ENCODE assay signal across 18 cellular contexts in the genomic region with DNA sequence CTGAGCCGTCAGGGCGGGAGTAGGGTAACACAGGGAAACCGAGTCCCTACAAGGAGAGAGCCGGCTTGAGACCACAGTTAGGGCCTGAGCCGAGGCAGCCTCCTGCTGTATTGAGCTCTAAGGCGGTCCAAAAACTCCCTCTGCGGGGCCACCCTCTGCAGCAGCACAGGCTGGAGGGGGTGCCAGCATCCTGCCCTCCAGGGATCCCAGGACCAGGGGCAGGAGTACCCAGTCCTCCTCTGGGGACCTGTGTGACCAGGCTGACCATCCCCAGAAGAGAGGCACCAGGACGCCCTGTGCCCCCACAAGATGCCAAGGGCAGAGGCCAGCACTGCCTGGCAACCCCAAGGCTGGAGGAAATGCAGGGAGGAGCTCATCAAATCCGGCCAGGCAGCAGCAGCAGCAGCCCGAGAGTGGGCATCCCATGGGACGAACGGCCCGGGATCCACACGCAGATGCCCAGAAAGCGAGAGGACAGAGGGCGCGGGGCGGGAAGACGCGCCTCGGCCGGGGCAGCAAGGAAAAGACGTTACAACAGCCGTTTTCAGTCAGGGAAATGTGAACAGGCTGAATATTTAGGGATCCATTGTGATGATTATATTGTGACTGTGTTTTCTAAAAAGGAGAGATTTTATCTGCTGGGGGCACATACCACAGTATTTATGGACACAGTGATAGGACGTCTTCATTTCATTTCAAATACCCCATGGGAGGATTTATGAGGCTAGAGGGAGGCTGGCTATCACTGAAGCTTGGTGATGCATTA. TPM values are rescaled to one million over a fixed set of nuclear protein-coding genes. Genes with fewer than 3 reads are reported as not detected.
DNase-seq lines count a peak whose midpoint lies in the region; ATAC-seq and TF ChIP-seq lines count a peak whose summit lies in the region.
"Had no signal": no experiment of that assay in that cellular context is flagged by ENCODE, and none has a peak within 500 bp of the region (broad histone marks: within the 10 kb centered on the region; RNA-seq: fewer than 3 reads in every experiment).

No MANE protein-coding gene starts in this region.

- H3K4me1 ChIP-seq in lower lobe of right lung = peaks cover 17% of the 10 kb centered on the region

- in situ Hi-C loops in ACHN (cut with HindIII; ENCODE audit: low pct_ligation_motif_present, low pct_unique_long_range_greater_than_20kb, low sequenced_read_pairs) = no loop called here

- H3K4me3 Mint-ChIP-seq in stimulated activated memory B cell treated with anti-CD40 and anti-IgM and Interleukin-4, amounts not matched to agents 10 μg/mL and 1 μg/mL and 100 μg/mL, for 72 hours = no peak overlapping the region
- H3K4me3 Mint-ChIP-seq: stimulated activated effector memory CD8-positive, alpha-beta T cell treated with anti-CD3 and anti-CD28 coated beads, Interleukin-12 subunit alpha, Interleukin-12 subunit beta, amount 100 ng/mL, for 72 hours had no signal

- ATAC-seq in lower lobe of right lung (peak in 1 of 2 donors; percentile 11), HG02973 (IDR thresholded peaks at IDR 0.05; ENCODE audit: unreplicated experiment) (no peak)
- ATAC-seq in stimulated activated memory B cell treated with anti-CD40 and anti-IgM and Interleukin-4, amounts not matched to agents 10 μg/mL and 1 μg/mL and 100 μg/mL, for 72 hours = peak; percentile 28
- ATAC-seq: stimulated activated effector memory CD8-positive, alpha-beta T cell treated with anti-CD3 and anti-CD28 coated beads, Interleukin-12 subunit alpha, Interleukin-12 subunit beta, amount 100 ng/mL, for 72 hours had no signal

- peak overlapping the region in 1 of 2 donors; percentile 4 for H3K27ac ChIP-seq in coronary artery
- no peak overlapping the region for H3K27ac ChIP-seq in lower lobe of right lung
- H3K27ac ChIP-seq: brain microvascular endothelial cell, dorsolateral prefrontal cortex had no signal

- no peaks in the 10 kb centered on the region for H3K9me3 ChIP-seq in lower lobe of right lung

- no peaks in the 10 kb centered on the region for H3K9me3 Mint-ChIP-seq in stimulated activated memory B cell treated with anti-CD40 and anti-IgM and Interleukin-4, amounts not matched to agents 10 μg/mL and 1 μg/mL and 100 μg/mL, for 72 hours
- H3K9me3 Mint-ChIP-seq: stimulated activated effector memory CD8-positive, alpha-beta T cell treated with anti-CD3 and anti-CD28 coated beads, Interleukin-12 subunit alpha, Interleukin-12 subunit beta, amount 100 ng/mL, for 72 hours had no signal

- intact Hi-C loops in lower lobe of right lung (cut with DNase I) = no loop called here

- no peaks in the 10 kb centered on the region for H3K27me3 ChIP-seq in H7 (ENCODE audit: control insufficient read depth, insufficient read depth, low read length)
- H3K27me3 ChIP-seq in lower lobe of right lung (ENCODE audit: low read depth) = no peaks in the 10 kb centered on the region
- H3K27me3 ChIP-seq: brain microvascular endothelial cell had no signal

- H3K36me3 ChIP-seq in H7 (replicated peaks; ENCODE audit: control insufficient read depth, insufficient read depth, low read length) (no peaks in the 10 kb centered on the region), lower lobe of right lung (no peaks in the 10 kb centered on the region)
- H3K36me3 ChIP-seq: brain microvascular endothelial cell had no signal

- H3K4me1 Mint-ChIP-seq in stimulated activated memory B cell treated with anti-CD40 and anti-IgM and Interleukin-4, amounts not matched to agents 10 μg/mL and 1 μg/mL and 100 μg/mL, for 72 hours = no peaks in the 10 kb centered on the region
- H3K4me1 Mint-ChIP-seq: stimulated activated effector memory CD8-positive, alpha-beta T cell treated with anti-CD3 and anti-CD28 coated beads, Interleukin-12 subunit alpha, Interleukin-12 subunit beta, amount 100 ng/mL, for 72 hours had no signal

- H3K4me3 ChIP-seq in H7 (ENCODE audit: insufficient read depth, low read depth, low read length) (no peak overlapping the region), coronary artery (peak overlapping the region; percentile 5), lower lobe of right lung (no peak overlapping the region)
- H3K4me3 ChIP-seq: dorsolateral prefrontal cortex had no signal

- peak; percentile 60 for DNase-seq in H7
- DNase-seq in coronary artery (ENCODE audit: low spot score) = no peak
- peak; percentile 45 for DNase-seq in lower lobe of right lung
- no peak for DNase-seq in SKM-1 treated with dmso at 0.1 percent for 144 hours (lab: John Stamatoyannopoulos, UW; ENCODE audit: unreplicated experiment)
- no peak for DNase-seq in erythroblast (lab: John Stamatoyannopoulos, UW)
- no peak for DNase-seq in ACHN
- DNase-seq: activated CD4-positive, alpha-beta T cell treated with anti-CD3 and anti-CD28 coated beads for 4 hours; activated naive CD4-positive, alpha-beta T cell treated with Interleukin-2 at 50 U/mL for 16 hours; brain microvascular endothelial cell; foreskin fibroblast; mammary epithelial cell; NCI-H1417 treated with DMSO at 0.1 percent for 48 hours; NCI-H345; SHP77 treated with DMSO at 0.1 percent for 48 hours had no signal

- H3K36me3 Mint-ChIP-seq in stimulated activated memory B cell treated with anti-CD40 and anti-IgM and Interleukin-4, amounts not matched to agents 10 μg/mL and 1 μg/mL and 100 μg/mL, for 72 hours = no peaks in the 10 kb centered on the region
- H3K36me3 Mint-ChIP-seq: stimulated activated effector memory CD8-positive, alpha-beta T cell treated with anti-CD3 and anti-CD28 coated beads, Interleukin-12 subunit alpha, Interleukin-12 subunit beta, amount 100 ng/mL, for 72 hours had no signal

- TF ChIP-seq POLR2A in erythroblast (IDR thresholded peaks at IDR 0.05; ENCODE audit: low read length) = no peak

- peaks cover 31% of the 10 kb centered on the region for H3K27me3 Mint-ChIP-seq in stimulated activated memory B cell treated with anti-CD40 and anti-IgM and Interleukin-4, amounts not matched to agents 10 μg/mL and 1 μg/mL and 100 μg/mL, for 72 hours

- no peak for TF ChIP-seq CTCF in coronary artery (IDR thresholded peaks at IDR 0.05)
- TF ChIP-seq CTCF in lower lobe of right lung (IDR thresholded peaks at IDR 0.05) = no peak

- H3K27ac Mint-ChIP-seq in stimulated activated memory B cell treated with anti-CD40 and anti-IgM and Interleukin-4, amounts not matched to agents 10 μg/mL and 1 μg/mL and 100 μg/mL, for 72 hours = no peak overlapping the region
- H3K27ac Mint-ChIP-seq: stimulated activated effector memory CD8-positive, alpha-beta T cell treated with anti-CD3 and anti-CD28 coated beads, Interleukin-12 subunit alpha, Interleukin-12 subunit beta, amount 100 ng/mL, for 72 hours had no signal

RNA-seq across cellular contexts. Expression of a gene that starts 57.1 kb away (rescaled TPM):
- total RNA-seq in H7 (2014; rRNA removed; shearing (Covaris generic)) = 327 and 328 TPM in 2 replicates
- 45.1 TPM for total RNA-seq in lower lobe of right lung

Comparison
In these comparisons a context has a peak if more than half of its experiments do, and no peak if none do; other contexts are left out.
1. DNase-seq: peak in H7 (single experiment) and lower lobe of right lung (single experiment); none in coronary artery (single experiment), SKM-1 treated with dmso at 0.1 percent for 144 hours (single experiment), erythroblast (0 of 2) and ACHN (single experiment).